ENCODE assay signal across 22 cellular contexts in the genomic region with DNA sequence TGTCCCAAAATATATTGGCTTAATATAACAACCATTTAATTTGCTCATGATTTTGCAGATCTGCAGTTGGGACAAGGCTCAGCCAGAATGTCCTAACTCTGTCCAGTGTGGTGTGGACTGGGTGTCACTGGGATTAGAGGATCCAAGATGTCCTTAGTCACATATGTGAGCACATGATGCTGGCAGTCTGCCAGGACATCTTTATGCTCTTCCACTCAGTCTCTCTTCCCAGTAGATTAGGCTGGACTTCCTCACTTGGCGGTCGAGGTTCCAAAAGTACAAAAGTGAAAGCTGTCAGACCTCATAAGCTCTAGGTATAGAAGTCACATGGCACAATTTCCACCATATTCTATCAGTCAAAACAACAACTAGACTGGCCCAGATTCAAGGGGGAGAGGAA.
A peak's percentile ranks its signal among the peaks of the same experiment; 100 is the strongest.
DNase-seq lines count a peak whose midpoint lies in the region; ATAC-seq and TF ChIP-seq lines count a peak whose summit lies in the region.
"Had no signal": no experiment of that assay in that cellular context is flagged by ENCODE, and none has a peak within 500 bp of the region (broad histone marks: within the 10 kb centered on the region; RNA-seq: fewer than 3 reads in every experiment).

No MANE protein-coding gene starts in this region.

- no peak overlapping the region for H3K9ac ChIP-seq in smooth muscle cell (ENCODE audit: low read depth)

- H3K9me3 ChIP-seq in smooth muscle cell (replicated peaks; ENCODE audit: low read depth): no peaks in the 10 kb centered on the region
- H3K9me3 ChIP-seq: BE2C, Peyer's patch, SJCRH30 had no signal

- H3K36me3 ChIP-seq in smooth muscle cell (ENCODE audit: low read depth): no peaks in the 10 kb centered on the region
- H3K36me3 ChIP-seq: BE2C, Peyer's patch, SJCRH30 had no signal

- ATAC-seq in GM21723 (IDR thresholded peaks at IDR 0.05; ENCODE audit: unreplicated experiment): no peak

- no peaks in the 10 kb centered on the region for H4K20me1 ChIP-seq in smooth muscle cell (ENCODE audit: low read depth)

- H3K4me3 ChIP-seq in smooth muscle cell: no peak overlapping the region
- H3K4me3 ChIP-seq: Peyer's patch, SJCRH30 had no signal

- H3F3A ChIP-seq in smooth muscle cell (ENCODE audit: low read depth): peaks cover 13% of the 10 kb centered on the region

- H3K27me3 ChIP-seq in smooth muscle cell (ENCODE audit: low read depth): no peaks in the 10 kb centered on the region
- H3K27me3 ChIP-seq: BE2C, Peyer's patch, SJCRH30 had no signal

- DNase-seq in DMS53 (lab: John Stamatoyannopoulos, UW): peak; percentile 82
- peak; percentile 23 for DNase-seq in EH (ENCODE audit: low read depth)
- DNase-seq in OCI-M1 (lab: John Stamatoyannopoulos, UW): peak; percentile 22
- DNase-seq in islet precursor cell: peak; percentile 26
- DNase-seq in smooth muscle cell (lab: John Stamatoyannopoulos, UW; ENCODE audit: unreplicated experiment): no peak
- no peak for DNase-seq in stimulated activated CD4-positive, alpha-beta T cell treated with anti-CD3 and anti-CD28 coated beads, Interleukin-15, amount 100 ng/mL, for 24 hours
- DNase-seq: BE2C; CD4-positive, CD25-positive, alpha-beta regulatory T cell; COR-L47; DMS 273 treated with DMSO at 0.1 percent for 48 hours; GDM1; MM.1S; NCI-H1048; NCI-H1417 treated with DMSO at 0.1 percent for 48 hours; NCI-H187; NCI-H2171; NCI-H446 treated with DMSO at 0.1 percent for 48 hours; NCI-H526 treated with DMSO at 0.1 percent for 48 hours; SJCRH30; T-helper 1 cell had no signal

- H3K79me2 ChIP-seq in smooth muscle cell (ENCODE audit: low read depth): no peaks in the 10 kb centered on the region

- no peak overlapping the region for H3K4me2 ChIP-seq in smooth muscle cell

- H2AFZ ChIP-seq in smooth muscle cell (ENCODE audit: low read depth): no peak overlapping the region

- H3K27ac ChIP-seq in smooth muscle cell (ENCODE audit: low read depth): no peak overlapping the region
- H3K27ac ChIP-seq: SJCRH30 had no signal

- WGBS in smooth muscle cell (ENCODE audit: low lambda C conversion rate): 72% methylated on average over 2 of the region's 2 CpGs

- TF ChIP-seq CTCF in smooth muscle cell (IDR thresholded peaks at IDR 0.05; ENCODE audit: borderline replicate concordance, insufficient read depth, poor library complexity, severe bottlenecking): no peak

- peaks cover 3% of the 10 kb centered on the region for H3K4me1 ChIP-seq in smooth muscle cell (ENCODE audit: low read depth)
- H3K4me1 ChIP-seq: BE2C had no signal

Comparison
In these comparisons a context has a peak if more than half of its experiments do, and no peak if none do; other contexts are left out.
1. DNase-seq: peak in DMS53 (single experiment), EH (single experiment), OCI-M1 (single experiment) and islet precursor cell (single experiment); none in smooth muscle cell (single experiment) and stimulated activated CD4-positive, alpha-beta T cell treated with anti-CD3 and anti-CD28 coated beads, Interleukin-15, amount 100 ng/mL, for 24 hours (single experiment).